18 cellular contexts compared by ENCODE assay signal in genomic region chr15:100095896-100096600, GRCh38.
"Had no signal": no experiment of that assay in that cellular context is flagged by ENCODE, and none has a peak within 500 bp of the region (broad histone marks: within the 10 kb centered on the region; RNA-seq: fewer than 3 reads in every experiment).

No MANE protein-coding gene starts in this region.

- DNase-seq: activated CD4-positive, alpha-beta T cell treated with anti-CD3 and anti-CD28 coated beads for 1 hour; activated naive CD4-positive, alpha-beta T cell; activated naive CD8-positive, alpha-beta T cell treated with anti-CD3 and anti-CD28 coated beads for 36 hours; amygdala; central memory CD4-positive, alpha-beta T cell; gastrocnemius medialis; kidney glomerular epithelial cell; left ventricle myocardium inferior; mesenchymal stem cell; natural killer cell; pancreas; right lobe of liver; small intestine; stimulated activated CD4-positive, alpha-beta T cell treated with anti-CD3 and anti-CD28 coated beads, Interleukin-4, amount 100 ng/mL, for 24 hours; stomach; trophoblast cell; WERI-Rb-1 had no signal

- H3K27me3 ChIP-seq: gastrocnemius medialis, pancreas, right lobe of liver, stomach had no signal

- H3K4me1 ChIP-seq: gastrocnemius medialis, left ventricle myocardium inferior, pancreas, right lobe of liver, stomach had no signal

- H3K27ac ChIP-seq: gastrocnemius medialis, left ventricle myocardium inferior, pancreas, right lobe of liver, stomach, WERI-Rb-1 had no signal

- ATAC-seq: gastrocnemius medialis; natural killer cell; pancreas; right lobe of liver; stimulated activated effector memory CD8-positive, alpha-beta T cell treated with anti-CD3 and anti-CD28 coated beads, Interleukin-12 subunit alpha, Interleukin-12 subunit beta, amount 100 ng/mL, for 72 hours had no signal

- H3K9me3 ChIP-seq: gastrocnemius medialis, left ventricle myocardium inferior, pancreas, right lobe of liver, stomach had no signal

- H3K4me3 ChIP-seq: gastrocnemius medialis, left ventricle myocardium inferior, pancreas, right lobe of liver, stomach had no signal

- H3K36me3 ChIP-seq: left ventricle myocardium inferior, pancreas, right lobe of liver, stomach, WERI-Rb-1 had no signal
